Comparison of ENCODE assay signal across 10 cellular contexts in genomic region chr14:98953544-98954346, GRCh38.
DNase-seq lines count a peak whose midpoint lies in the region; ATAC-seq and TF ChIP-seq lines count a peak whose summit lies in the region.
"Had no signal": no experiment of that assay in that cellular context is flagged by ENCODE, and none has a peak within 500 bp of the region (broad histone marks: within the 10 kb centered on the region; RNA-seq: fewer than 3 reads in every experiment).

No MANE protein-coding gene starts in this region.

- no peak overlapping the region for H3K27ac Mint-ChIP-seq in HFFc6

- ATAC-seq in HG03108 (IDR thresholded peaks at IDR 0.05; ENCODE audit: unreplicated experiment), result no peak

- H3K4me1 Mint-ChIP-seq in HFFc6 (ENCODE audit: low read depth), result peaks cover 7% of the 10 kb centered on the region; the same call in 1 of the 2 replicates

- peaks cover 4% of the 10 kb centered on the region; the same call in 1 of the 2 replicates for H3K9me3 Mint-ChIP-seq in HFFc6

- no peak overlapping the region for H3K4me3 ChIP-seq in right atrium auricular region

- H3K4me1 ChIP-seq in right atrium auricular region, result no peaks in the 10 kb centered on the region

- H3K27me3 ChIP-seq in right atrium auricular region, result no peaks in the 10 kb centered on the region

- H3K27ac ChIP-seq in right atrium auricular region, result no peak overlapping the region

- no peak overlapping the region for H3K4me3 Mint-ChIP-seq in HFFc6

- TF ChIP-seq CTCF in HFFc6 (IDR thresholded peaks at IDR 0.05) (no peak), right atrium auricular region (IDR thresholded peaks at IDR 0.05) (no peak)

- DNase-seq in HFFc6, result peak; percentile 24
- peak; percentile 33 for DNase-seq in activated CD8-positive, alpha-beta memory T cell treated with anti-CD3 and anti-CD28 coated beads, Interleukin-2, amount 50 U/mL, for 48 hours
- peak; percentile 91 for DNase-seq in right atrium auricular region (ENCODE audit: low spot score)
- peak; percentile 52 for DNase-seq in stromal cell of bone marrow (ENCODE audit: low read depth)
- DNase-seq in DMS153 (lab: John Stamatoyannopoulos, UW), result no peak
- DNase-seq in NCI-H187 treated with DMSO at 0.1 percent for 48 hours (lab: John Stamatoyannopoulos, UW), result no peak
- no peak for DNase-seq in stimulated activated CD4-positive, alpha-beta T cell treated with anti-CD3 and anti-CD28 coated beads, Interleukin-4, amount 100 ng/mL, for 24 hours
- DNase-seq: activated T-cell treated with anti-CD3 and anti-CD28 coated beads, Interleukin-2, amount 50 U/mL, for 1 hour; NCI-H2171 treated with DMSO at 0.1 percent for 48 hours had no signal

- H3K27me3 Mint-ChIP-seq in HFFc6 (ENCODE audit: insufficient read depth), result peaks cover 9% of the 10 kb centered on the region; the same call in 1 of the 2 replicates

- no peaks in the 10 kb centered on the region for H3K36me3 Mint-ChIP-seq in HFFc6 (ENCODE audit: low read depth)

- H3K36me3 ChIP-seq in right atrium auricular region, result no peaks in the 10 kb centered on the region

- H3K9me3 ChIP-seq in right atrium auricular region, result no peaks in the 10 kb centered on the region

Comparison
In these comparisons a context has a peak if more than half of its experiments do, and no peak if none do; other contexts are left out.
1. DNase-seq: peak in HFFc6 (single experiment), activated CD8-positive, alpha-beta memory T cell treated with anti-CD3 and anti-CD28 coated beads, Interleukin-2, amount 50 U/mL, for 48 hours (single experiment), right atrium auricular region (single experiment) and stromal cell of bone marrow (single experiment); none in DMS153 (single experiment), NCI-H187 treated with DMSO at 0.1 percent for 48 hours (single experiment) and stimulated activated CD4-positive, alpha-beta T cell treated with anti-CD3 and anti-CD28 coated beads, Interleukin-4, amount 100 ng/mL, for 24 hours (single experiment).